In genomic region chr2:65165595-65165994, GRCh38 we compare ENCODE assay signal across 16 cellular contexts.
A peak's percentile ranks its signal among the peaks of the same experiment; 100 is the strongest.
DNase-seq lines count a peak whose midpoint lies in the region; ATAC-seq and TF ChIP-seq lines count a peak whose summit lies in the region.
"Had no signal": no experiment of that assay in that cellular context is flagged by ENCODE, and none has a peak within 500 bp of the region (broad histone marks: within the 10 kb centered on the region; RNA-seq: fewer than 3 reads in every experiment).

No MANE protein-coding gene starts in this region.

- no peaks in the 10 kb centered on the region for H3K27me3 ChIP-seq in HL-60 (ENCODE audit: insufficient read depth, poor library complexity, severe bottlenecking)
- H3K27me3 ChIP-seq: right lobe of liver had no signal

- H3K27ac ChIP-seq in HL-60 (replicated peaks) (peak overlapping the region; percentile 72), substantia nigra (ENCODE audit: low read depth, low read length, poor library complexity, severe bottlenecking) (peak overlapping the region; percentile 5)
- H3K27ac ChIP-seq: right lobe of liver had no signal

- TF ChIP-seq CTCF in HL-60 (IDR thresholded peaks at IDR 0.05; ENCODE audit: insufficient read depth, low read length) = no peak

- DNase-seq in HL-60 (ENCODE audit: low read depth in 1 of 2, low spot score in 1 of 2) = peak in 1 of 2 experiments; percentile 61
- peak; percentile 12 for DNase-seq in SIG-M5 (lab: John Stamatoyannopoulos, UW)
- DNase-seq in globus pallidus (ENCODE audit: low spot score) = peak; percentile 46
- DNase-seq in substantia nigra (lab: John Stamatoyannopoulos, UW) = peak in 1 of 49 donors; percentile 5
- DNase-seq in SW480 (ENCODE audit: low spot score) = no peak
- no peak for DNase-seq in NCI-H69 (lab: John Stamatoyannopoulos, UW)
- DNase-seq: activated CD4-positive, CD25-positive, alpha-beta regulatory T cell treated with anti-CD3 and anti-CD28 coated beads, Interleukin-2, amount 50 U/mL, for 72 hours; activated naive CD4-positive, alpha-beta T cell treated with anti-CD3 and anti-CD28 coated beads, Interleukin-2, amount 10 ng/mL, durations not matched to agents 7 days and 5 days; effector CD4-positive, alpha-beta T cell; NCI-H146; NCI-H446 treated with DMSO at 0.1 percent for 48 hours; nephron progenitor cell; right lobe of liver; stimulated activated CD4-positive, alpha-beta T cell treated with anti-CD3 and anti-CD28 coated beads, Interleukin-4, amount 100 ng/mL, for 24 hours had no signal

- H3K4me3 ChIP-seq in HL-60 (replicated peaks; ENCODE audit: insufficient read depth, low read length) = no peak overlapping the region
- H3K4me3 ChIP-seq: right lobe of liver had no signal

- no peak for ATAC-seq in HG02642 (IDR thresholded peaks at IDR 0.05; ENCODE audit: poor library complexity, unreplicated experiment)
- ATAC-seq in HG02571 (IDR thresholded peaks at IDR 0.05; ENCODE audit: unreplicated experiment) = no peak

Comparison
In these comparisons a context has a peak if more than half of its experiments do, and no peak if none do; other contexts are left out.
1. DNase-seq: peak in SIG-M5 (single experiment) and globus pallidus (single experiment); none in SW480 (single experiment) and NCI-H69 (single experiment).